Comparison of ENCODE assay signal across 12 cellular contexts in the genomic region with DNA sequence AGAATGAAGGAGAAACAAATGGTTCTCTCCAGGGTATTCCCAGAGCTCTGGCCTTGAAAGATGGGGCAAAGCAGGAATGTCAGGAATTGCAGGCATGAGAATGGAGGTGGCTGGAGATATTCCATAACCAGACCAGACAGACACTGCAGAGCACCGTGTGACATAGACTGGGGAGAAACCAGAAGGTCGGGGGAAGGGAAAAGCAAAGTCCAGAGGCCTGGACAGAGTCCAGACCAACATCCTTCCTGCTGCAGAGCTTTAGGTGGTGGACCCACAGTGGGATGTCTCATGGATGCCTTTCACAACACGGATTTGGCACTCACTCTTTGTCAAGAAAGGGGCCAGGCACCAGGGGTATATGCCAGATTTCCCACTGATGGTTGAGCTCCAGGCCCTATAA.
A peak's percentile ranks its signal among the peaks of the same experiment; 100 is the strongest.
DNase-seq lines count a peak whose midpoint lies in the region; ATAC-seq, FAIRE-seq and TF ChIP-seq lines count a peak whose summit lies in the region.
"Had no signal": no experiment of that assay in that cellular context is flagged by ENCODE, and none has a peak within 500 bp of the region (broad histone marks: within the 10 kb centered on the region; RNA-seq: fewer than 3 reads in every experiment).

No MANE protein-coding gene starts in this region.

- no peaks in the 10 kb centered on the region for H3K79me2 ChIP-seq in HepG2 (ENCODE audit: insufficient read depth, low read length)
- H3K79me2 ChIP-seq: parathyroid adenoma had no signal

- peak overlapping the region; percentile 99 for H3K27ac Mint-ChIP-seq in activated naive CD8-positive, alpha-beta T cell

- H3K4me3 ChIP-seq in AG04450 (ENCODE audit: low read depth, low read length), result no peak overlapping the region
- no peak overlapping the region for H3K4me3 ChIP-seq in HepG2 (replicated peaks in 1 of 3; ENCODE audit: insufficient read depth in 1 of 3, low read depth in 2 of 3, low read length in 3 of 3)

- FAIRE-seq in HepG2 (lab: Jason Lieb, UNC), result no peak
- FAIRE-seq: colon had no signal

- no peak overlapping the region for H2AFZ ChIP-seq in HepG2 (ENCODE audit: low read length)
- H2AFZ ChIP-seq: parathyroid adenoma had no signal

- H3K27me3 Mint-ChIP-seq in activated naive CD8-positive, alpha-beta T cell, result peaks cover 2% of the 10 kb centered on the region

- in situ Hi-C loops in HepG2 (cut with HindIII; ENCODE audit: extremely low pct_ligation_motif_present, low pct_unique_long_range_greater_than_20kb), result no loop called here

- BruUV-seq in HepG2 (replicated peaks; lab: Mats Ljungman, UMichigan), result no TSS peak

- H3K4me3 Mint-ChIP-seq in activated naive CD8-positive, alpha-beta T cell, result no peak overlapping the region

- TF ChIP-seq CTCF in AG04450 (IDR thresholded peaks at IDR 0.05; ENCODE audit: low read depth, low read length) (no peak), HepG2 (CRISPR knock-in tag; IDR thresholded peaks at IDR 0.05) (no peak)

- peaks cover 11% of the 10 kb centered on the region for H3K36me3 Mint-ChIP-seq in activated naive CD8-positive, alpha-beta T cell

- POLR2A ChIA-PET in AG04450 (lab: Yijun Ruan, JAX) (interaction anchor here (1.2 to 1.3 kb wide), 2 partner anchors 24 to 36 kb away, joined by 3 read pairs; no protein-coding TSS in a partner anchor), HepG2 (lab: Yijun Ruan, JAX) (no interaction called here)

- H3K9me3 ChIP-seq in AG04450 (ENCODE audit: control insufficient read depth, insufficient read depth, low read length) (no peaks in the 10 kb centered on the region), HepG2 (ENCODE audit: low read length) (no peaks in the 10 kb centered on the region)

- ATAC-seq in HepG2 (peak; percentile 60), HG03565 (IDR thresholded peaks at IDR 0.05; ENCODE audit: unreplicated experiment) (no peak), GM19452 (IDR thresholded peaks at IDR 0.05; ENCODE audit: unreplicated experiment) (no peak), HG02571 (IDR thresholded peaks at IDR 0.05; ENCODE audit: unreplicated experiment) (no peak)

- intact Hi-C loops in HepG2 (cut with micrococcal nuclease; ENCODE audit: unreplicated experiment), result loop anchor here (10.0 kb wide), 1 partner anchor 995 kb away; no protein-coding TSS in a partner anchor

- H3K36me3 ChIP-seq in HepG2 (replicated peaks in 1 of 2; ENCODE audit: control insufficient read depth in 1 of 2, insufficient read depth in 2 of 2, low read length in 2 of 2), result no peaks in the 10 kb centered on the region

- no peak overlapping the region for H3K4me2 ChIP-seq in HepG2 (ENCODE audit: low read depth, low read length)

- no peaks in the 10 kb centered on the region for H4K20me1 ChIP-seq in HepG2 (ENCODE audit: insufficient read depth, low read length)

- WGBS in HepG2 (ENCODE audit: low lambda C conversion rate), result 3% methylated on average over 3 of the region's 3 CpGs

- CTCF ChIA-PET in AG04450 (lab: Charles Lee) (interaction anchor here (2.3 kb wide), 1 partner anchor 61 kb away, joined by 12 read pairs; no protein-coding TSS in a partner anchor), HepG2 (lab: Yijun Ruan, JAX; ENCODE audit: low intra/inter-chr PET ratio, low total read pairs) (no interaction called here)

- H3K9me3 Mint-ChIP-seq in activated naive CD8-positive, alpha-beta T cell (ENCODE audit: low read depth), result peaks cover 14% of the 10 kb centered on the region

- no peaks in the 10 kb centered on the region for H3K4me1 ChIP-seq in HepG2 (ENCODE audit: insufficient read depth, low read length)
- H3K4me1 ChIP-seq: parathyroid adenoma had no signal

- DNase-seq in AG04450 (ENCODE audit: low read depth, low spot score), result no peak
- peak; percentile 42 for DNase-seq in H4 (ENCODE audit: low spot score)
- DNase-seq in HepG2 (ENCODE audit: low spot score), result no peak
- DNase-seq in DMS153 treated with DMSO at 0.1 percent for 48 hours (lab: John Stamatoyannopoulos, UW; ENCODE audit: unreplicated experiment), result no peak
- DNase-seq: activated CD4-positive, alpha-beta T cell treated with anti-CD3 and anti-CD28 coated beads, Interleukin-2, amount 50 U/mL, for 48 hours; DMS 273 treated with DMSO at 0.1 percent for 48 hours had no signal

- peaks cover 33% of the 10 kb centered on the region for H3K4me1 Mint-ChIP-seq in activated naive CD8-positive, alpha-beta T cell (ENCODE audit: low read depth)

- no peak for TF ChIP-seq RAD21 in HepG2 (CRISPR knock-in tag; IDR thresholded peaks at IDR 0.05)

- H3K27me3 ChIP-seq in AG04450 (ENCODE audit: control insufficient read depth, insufficient read depth, low read length) (no peaks in the 10 kb centered on the region), HepG2 (ENCODE audit: control insufficient read depth in 1 of 2, insufficient read depth in 2 of 2, low read length in 2 of 2) (no peaks in the 10 kb centered on the region)

- no peak for TF ChIP-seq EP300 in HepG2 (IDR thresholded peaks at IDR 0.05; ENCODE audit: low read depth in 2 of 2, low read length in 2 of 2)
- no peak for TF ChIP-seq EP300 in HepG2 (CRISPR knock-in tag; IDR thresholded peaks at IDR 0.05; ENCODE audit: borderline replicate concordance)

- peak overlapping the region; percentile 3 for H3K27ac ChIP-seq in AG04450 (ENCODE audit: low read depth, low read length)
- no peak overlapping the region for H3K27ac ChIP-seq in HepG2 (ENCODE audit: extremely low read length, insufficient read depth, low read length)
- H3K27ac ChIP-seq: parathyroid adenoma had no signal

- no peak for TF ChIP-seq POLR2A in HepG2 (IDR thresholded peaks at IDR 0.05; ENCODE audit: insufficient read depth in 1 of 2, low read depth in 2 of 2, low read length in 2 of 2)

- H3K9ac ChIP-seq in HepG2 (ENCODE audit: insufficient read depth, low read depth, low read length), result no peak overlapping the region
- H3K9ac ChIP-seq: parathyroid adenoma had no signal

TF ChIP-seq in HepG2, 621 proteins besides CTCF, POLR2A, EP300 and RAD21 (continues in another document):
- TF ChIP-seq ZNF660 (CRISPR knock-in tag; IDR thresholded peaks at IDR 0.05; ENCODE audit: borderline replicate concordance, low read depth) (no peak), THYN1 (CRISPR knock-in tag; IDR thresholded peaks at IDR 0.05; ENCODE audit: borderline replicate concordance, low read depth) (no peak), RORA (CRISPR knock-in tag; IDR thresholded peaks at IDR 0.05) (no peak), NFYC (CRISPR knock-in tag; IDR thresholded peaks at IDR 0.05) (no peak), ZNF335 (CRISPR knock-in tag; IDR thresholded peaks at IDR 0.05) (no peak), GATA4 (IDR thresholded peaks at IDR 0.05; ENCODE audit: borderline replicate concordance, low read depth) (no peak)
- TF ChIP-seq, protein P1, sequence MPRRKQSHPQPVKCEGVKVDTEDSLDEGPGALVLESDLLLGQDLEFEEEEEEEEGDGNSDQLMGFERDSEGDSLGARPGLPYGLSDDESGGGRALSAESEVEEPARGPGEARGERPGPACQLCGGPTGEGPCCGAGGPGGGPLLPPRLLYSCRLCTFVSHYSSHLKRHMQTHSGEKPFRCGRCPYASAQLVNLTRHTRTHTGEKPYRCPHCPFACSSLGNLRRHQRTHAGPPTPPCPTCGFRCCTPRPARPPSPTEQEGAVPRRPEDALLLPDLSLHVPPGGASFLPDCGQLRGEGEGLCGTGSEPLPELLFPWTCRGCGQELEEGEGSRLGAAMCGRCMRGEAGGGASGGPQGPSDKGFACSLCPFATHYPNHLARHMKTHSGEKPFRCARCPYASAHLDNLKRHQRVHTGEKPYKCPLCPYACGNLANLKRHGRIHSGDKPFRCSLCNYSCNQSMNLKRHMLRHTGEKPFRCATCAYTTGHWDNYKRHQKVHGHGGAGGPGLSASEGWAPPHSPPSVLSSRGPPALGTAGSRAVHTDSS (CRISPR knock-in tag; conservative IDR thresholded peaks at IDR 0.05), result no peak
- TF ChIP-seq, protein P2, sequence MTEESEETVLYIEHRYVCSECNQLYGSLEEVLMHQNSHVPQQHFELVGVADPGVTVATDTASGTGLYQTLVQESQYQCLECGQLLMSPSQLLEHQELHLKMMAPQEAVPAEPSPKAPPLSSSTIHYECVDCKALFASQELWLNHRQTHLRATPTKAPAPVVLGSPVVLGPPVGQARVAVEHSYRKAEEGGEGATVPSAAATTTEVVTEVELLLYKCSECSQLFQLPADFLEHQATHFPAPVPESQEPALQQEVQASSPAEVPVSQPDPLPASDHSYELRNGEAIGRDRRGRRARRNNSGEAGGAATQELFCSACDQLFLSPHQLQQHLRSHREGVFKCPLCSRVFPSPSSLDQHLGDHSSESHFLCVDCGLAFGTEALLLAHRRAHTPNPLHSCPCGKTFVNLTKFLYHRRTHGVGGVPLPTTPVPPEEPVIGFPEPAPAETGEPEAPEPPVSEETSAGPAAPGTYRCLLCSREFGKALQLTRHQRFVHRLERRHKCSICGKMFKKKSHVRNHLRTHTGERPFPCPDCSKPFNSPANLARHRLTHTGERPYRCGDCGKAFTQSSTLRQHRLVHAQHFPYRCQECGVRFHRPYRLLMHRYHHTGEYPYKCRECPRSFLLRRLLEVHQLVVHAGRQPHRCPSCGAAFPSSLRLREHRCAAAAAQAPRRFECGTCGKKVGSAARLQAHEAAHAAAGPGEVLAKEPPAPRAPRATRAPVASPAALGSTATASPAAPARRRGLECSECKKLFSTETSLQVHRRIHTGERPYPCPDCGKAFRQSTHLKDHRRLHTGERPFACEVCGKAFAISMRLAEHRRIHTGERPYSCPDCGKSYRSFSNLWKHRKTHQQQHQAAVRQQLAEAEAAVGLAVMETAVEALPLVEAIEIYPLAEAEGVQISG (CRISPR knock-in tag; IDR thresholded peaks at IDR 0.05), result no peak
- TF ChIP-seq, protein P3, sequence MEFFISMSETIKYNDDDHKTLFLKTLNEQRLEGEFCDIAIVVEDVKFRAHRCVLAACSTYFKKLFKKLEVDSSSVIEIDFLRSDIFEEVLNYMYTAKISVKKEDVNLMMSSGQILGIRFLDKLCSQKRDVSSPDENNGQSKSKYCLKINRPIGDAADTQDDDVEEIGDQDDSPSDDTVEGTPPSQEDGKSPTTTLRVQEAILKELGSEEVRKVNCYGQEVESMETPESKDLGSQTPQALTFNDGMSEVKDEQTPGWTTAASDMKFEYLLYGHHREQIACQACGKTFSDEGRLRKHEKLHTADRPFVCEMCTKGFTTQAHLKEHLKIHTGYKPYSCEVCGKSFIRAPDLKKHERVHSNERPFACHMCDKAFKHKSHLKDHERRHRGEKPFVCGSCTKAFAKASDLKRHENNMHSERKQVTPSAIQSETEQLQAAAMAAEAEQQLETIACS (CRISPR knock-in tag; IDR thresholded peaks at IDR 0.05), result no peak
